ENCODE assay signal across 8 cellular contexts in genomic region chr7:148575640-148576411, GRCh38. TPM values are rescaled to one million over a fixed set of nuclear protein-coding genes. Genes with fewer than 3 reads are reported as not detected.
DNase-seq lines count a peak whose midpoint lies in the region; ATAC-seq and TF ChIP-seq lines count a peak whose summit lies in the region.

No MANE protein-coding gene starts in this region.

- H3K4me3 ChIP-seq in dorsolateral prefrontal cortex = no peak overlapping the region

- intact Hi-C loops in dorsolateral prefrontal cortex (cut with DNase I) = loop anchor here (1.0 to 10.0 kb wide), 3 partner anchors 386 to 489 kb away; no protein-coding TSS in a partner anchor

- TF ChIP-seq CTCF in dorsolateral prefrontal cortex (IDR thresholded peaks at IDR 0.05 in 54 of 56, conservative IDR thresholded peaks at IDR 0.05 in 2 of 56; ENCODE audit: low read depth in 1 of 56, partially characterized antibody in 56 of 56) (peak; percentile 53 to 92 (median 81)), mesothelial cell of epicardium (IDR thresholded peaks at IDR 0.05; ENCODE audit: unreplicated experiment) (peak; percentile 86)

- no peaks in the 10 kb centered on the region for H3K27me3 ChIP-seq in dorsolateral prefrontal cortex

- H3K27ac ChIP-seq in dorsolateral prefrontal cortex = no peak overlapping the region

- H3K4me3 Mint-ChIP-seq in mesothelial cell of epicardium = no peak overlapping the region

- peak; percentile 19 to 41 for DNase-seq in AML-193 (lab: John Stamatoyannopoulos, UW)
- peak; percentile 24 for DNase-seq in NCI-H446 treated with DMSO at 0.1 percent for 48 hours (lab: John Stamatoyannopoulos, UW)
- DNase-seq in activated CD4-positive, alpha-beta T cell treated with anti-CD3 and anti-CD28 coated beads, Interleukin-2, amount 50 U/mL, for 4 hours = peak; percentile 70 to 72
- peak; percentile 34 to 78 (median 70) for DNase-seq in dorsolateral prefrontal cortex
- peak; percentile 46 to 78 for DNase-seq in mesothelial cell of epicardium (ENCODE audit: low spot score in 2 of 2, unreplicated experiment in 2 of 2)
- peak; percentile 57 for DNase-seq in stimulated activated CD8-positive, alpha-beta memory T cell treated with anti-CD3 and anti-CD28 coated beads, Interleukin-4, amount 100 ng/mL, for 24 hours (ENCODE audit: low read depth)

- peak; percentile 81 for ATAC-seq in GM19023 (IDR thresholded peaks at IDR 0.05; ENCODE audit: unreplicated experiment)
- ATAC-seq in HG03342 (IDR thresholded peaks at IDR 0.05; ENCODE audit: unreplicated experiment) = peak; percentile 93

- no peaks in the 10 kb centered on the region for H3K9me3 Mint-ChIP-seq in mesothelial cell of epicardium

- no peak overlapping the region for H3K27ac Mint-ChIP-seq in mesothelial cell of epicardium

- H3K36me3 Mint-ChIP-seq in mesothelial cell of epicardium = no peaks in the 10 kb centered on the region

- no peaks in the 10 kb centered on the region for H3K27me3 Mint-ChIP-seq in mesothelial cell of epicardium (ENCODE audit: low read depth)

- H3K4me1 Mint-ChIP-seq in mesothelial cell of epicardium = peaks cover 2% of the 10 kb centered on the region

RNA-seq across cellular contexts. Expression of gene C7orf33, which starts 14.7 kb away (rescaled TPM):
- total RNA-seq in dorsolateral prefrontal cortex (not detected), mesothelial cell of epicardium (not detected in 3 replicates)
